In the genomic region with DNA sequence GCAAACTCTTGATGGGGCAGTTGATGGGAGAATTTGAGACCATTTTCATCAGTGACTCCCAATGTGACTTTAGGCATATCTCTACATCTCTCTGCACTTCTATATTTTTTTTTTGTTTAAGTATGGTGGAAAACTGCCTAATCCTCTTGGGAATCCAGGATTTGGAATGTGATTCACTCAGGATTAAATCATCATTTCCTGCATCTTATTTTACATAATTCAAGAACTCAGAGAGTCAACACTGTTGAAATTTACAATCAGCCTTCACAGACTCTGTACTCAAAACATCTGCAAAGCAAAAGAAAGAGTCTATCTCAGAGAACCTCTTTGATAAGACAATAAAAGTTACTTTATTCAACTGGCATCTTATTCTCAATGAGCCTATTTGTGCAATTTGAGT, we compare ENCODE assay signal across 16 cellular contexts.
DNase-seq lines count a peak whose midpoint lies in the region; ATAC-seq, FAIRE-seq and TF ChIP-seq lines count a peak whose summit lies in the region.
"Had no signal": no experiment of that assay in that cellular context is flagged by ENCODE, and none has a peak within 500 bp of the region (broad histone marks: within the 10 kb centered on the region; RNA-seq: fewer than 3 reads in every experiment).

No MANE protein-coding gene starts in this region.

- POLR2A ChIA-PET in AG04449 (lab: Yijun Ruan, JAX) (interaction anchor here (0.7 kb wide), 1 partner anchor 29 kb away, joined by 3 read pairs; no protein-coding TSS in a partner anchor), PC-3 (lab: Charles Lee; ENCODE audit: unreplicated experiment) (no interaction called here), endothelial cell of umbilical vein (lab: Charles Lee) (no interaction called here)

- H3K36me3 ChIP-seq in PC-3 (ENCODE audit: low read depth, low read length) (no peaks in the 10 kb centered on the region), endothelial cell of umbilical vein (ENCODE audit: control insufficient read depth in 2 of 2, extremely low read depth in 1 of 2, insufficient read depth in 2 of 2, low read length in 2 of 2) (no peaks in the 10 kb centered on the region)

- H4K20me1 ChIP-seq in PC-3 (ENCODE audit: low read length), result no peaks in the 10 kb centered on the region
- H4K20me1 ChIP-seq in endothelial cell of umbilical vein (replicated peaks; ENCODE audit: control insufficient read depth, extremely low read depth, insufficient read depth, low read length), result no peaks in the 10 kb centered on the region

- H3K4me1 ChIP-seq in PC-3 (ENCODE audit: insufficient read depth, low read length) (peaks cover 15% of the 10 kb centered on the region), endothelial cell of umbilical vein (ENCODE audit: control insufficient read depth, extremely low read depth, insufficient read depth, low read length) (peaks cover 9% of the 10 kb centered on the region)

- TF ChIP-seq POLR2A in endothelial cell of umbilical vein (IDR thresholded peaks at IDR 0.05; ENCODE audit: low read depth, low read length), result no peak

- dilution Hi-C loops in endothelial cell of umbilical vein (cut with MboI; ENCODE audit: extremely low pct_ligation_motif_present, low sequenced_read_pairs), result loop anchor here (25.0 kb wide), 1 partner anchor 215 kb away; no protein-coding TSS in a partner anchor

- H3K9me1 ChIP-seq in endothelial cell of umbilical vein (replicated peaks; ENCODE audit: control insufficient read depth, extremely low read depth, insufficient read depth, low read length), result no peaks in the 10 kb centered on the region

- no peaks in the 10 kb centered on the region for H3F3A ChIP-seq in PC-3 (ENCODE audit: low read length, unreplicated experiment)

- H3K9ac ChIP-seq in PC-3 (ENCODE audit: low read length) (no peak overlapping the region), endothelial cell of umbilical vein (replicated peaks; ENCODE audit: extremely low read depth, insufficient read depth, low read length) (no peak overlapping the region)

- H3K4me3 ChIP-seq in AG04449 (ENCODE audit: low read depth, low read length) (no peak overlapping the region), PC-3 (ENCODE audit: low read length) (no peak overlapping the region), endothelial cell of umbilical vein (replicated peaks in 1 of 3; ENCODE audit: insufficient read depth in 1 of 3, low read depth in 1 of 3, low read length in 3 of 3) (no peak overlapping the region), skeletal muscle cell (ENCODE audit: low read depth, low read length) (no peak overlapping the region)
- H3K4me3 ChIP-seq: GM12878 had no signal

- TF ChIP-seq CTCF in AG04449 (IDR thresholded peaks at IDR 0.05; ENCODE audit: insufficient read depth, low read length, missing control alignments) (no peak), PC-3 (conservative IDR thresholded peaks at IDR 0.05; ENCODE audit: low read depth, low read length) (no peak), endothelial cell of umbilical vein (IDR thresholded peaks at IDR 0.05; ENCODE audit: extremely low read depth in 1 of 2, insufficient read depth in 1 of 2, low read depth in 1 of 2, low read length in 2 of 2) (no peak)

- H3K4me2 ChIP-seq in PC-3 (ENCODE audit: low read length) (peak overlapping the region; percentile 29), endothelial cell of umbilical vein (ENCODE audit: insufficient read depth, low read length) (peak overlapping the region; percentile 22)

- intact Hi-C loops in PC-3 (cut with micrococcal nuclease), result loop anchor here (5.0 kb wide), 1 partner anchor 60 kb away; no protein-coding TSS in a partner anchor
- intact Hi-C loops in endothelial cell of umbilical vein (cut with micrococcal nuclease), result no loop called here

- peak; percentile 72 for ATAC-seq in PC-3
- ATAC-seq in activated CD4-positive, CD25-positive, alpha-beta regulatory T cell treated with anti-CD3 and anti-CD28 coated beads, Interleukin-2, amount 50 U/mL, for 24 hours, result no peak
- ATAC-seq: GM12878, HCT116 had no signal

- H3K79me2 ChIP-seq in PC-3 (ENCODE audit: low read length) (no peaks in the 10 kb centered on the region), endothelial cell of umbilical vein (ENCODE audit: control insufficient read depth, insufficient read depth, low read length) (no peaks in the 10 kb centered on the region)

- peak overlapping the region; percentile 34 for H3K27ac ChIP-seq in PC-3 (ENCODE audit: low read length)
- H3K27ac ChIP-seq in endothelial cell of umbilical vein (ENCODE audit: insufficient read depth, low read depth, low read length), result no peak overlapping the region
- H3K27ac ChIP-seq: 22Rv1 had no signal

- FAIRE-seq in endothelial cell of umbilical vein (lab: Jason Lieb, UNC), result no peak
- FAIRE-seq: GM12878, GM18507, H54 had no signal

- CTCF ChIA-PET in AG04449 (lab: Yijun Ruan, JAX), result interaction anchor here (0.9 to 1.2 kb wide), 2 partner anchors 34 to 228 kb away, joined by 3 to 4 read pairs; no protein-coding TSS in a partner anchor
- CTCF ChIA-PET in PC-3 (lab: Charles Lee), result no interaction called here
- CTCF ChIA-PET in endothelial cell of umbilical vein (lab: Charles Lee), result interaction anchor here (1.0 kb wide), 1 partner anchor 9 kb away, joined by 3 read pairs; no protein-coding TSS in a partner anchor

- BruUV-seq in PC-3 (replicated peaks; lab: Mats Ljungman, UMichigan) (no TSS peak), endothelial cell of umbilical vein (replicated peaks; lab: Mats Ljungman, UMichigan) (no TSS peak)

- H2AFZ ChIP-seq in PC-3 (ENCODE audit: low read length) (no peak overlapping the region), endothelial cell of umbilical vein (ENCODE audit: low read depth, low read length) (no peak overlapping the region)

- no peaks in the 10 kb centered on the region for H3K9me2 ChIP-seq in PC-3 (replicated peaks; ENCODE audit: low read length)

- H3K27me3 ChIP-seq in PC-3 (ENCODE audit: low read length) (no peaks in the 10 kb centered on the region), endothelial cell of umbilical vein (ENCODE audit: control insufficient read depth in 2 of 2, insufficient read depth in 2 of 2, low read length in 2 of 2) (no peaks in the 10 kb centered on the region)

- H3K9me3 ChIP-seq in PC-3 (ENCODE audit: low read length) (no peaks in the 10 kb centered on the region), endothelial cell of umbilical vein (replicated peaks; ENCODE audit: control insufficient read depth, insufficient read depth, low read length) (no peaks in the 10 kb centered on the region)

- DNase-seq in AG04449 (ENCODE audit: low read depth, low spot score) (peak; percentile 3), PC-3 (peak; percentile 71), endothelial cell of umbilical vein (ENCODE audit: low read depth, low spot score) (peak; percentile 52), skeletal muscle cell (ENCODE audit: low read depth) (peak; percentile 3), UCSD-AML1 (lab: John Stamatoyannopoulos, UW; ENCODE audit: unreplicated experiment) (no peak), epidermal melanocyte (ENCODE audit: insufficient read length, low spot score) (no peak)
- DNase-seq: C1 segment of cervical spinal cord; Calu3; CD4-positive, alpha-beta T cell; DMS 273 treated with DMSO at 0.1 percent for 48 hours had no signal

TF ChIP-seq in endothelial cell of umbilical vein, 7 proteins besides CTCF, POLR2A, EP300 and RAD21:
- TF ChIP-seq JUN (IDR thresholded peaks at IDR 0.05; ENCODE audit: borderline replicate concordance, insufficient read depth, insufficient read length, low read depth), result no peak
- peak; percentile 64 for TF ChIP-seq FOS (IDR thresholded peaks at IDR 0.05; ENCODE audit: borderline replicate concordance, insufficient read depth, low read length)
- peak; percentile 88 for TF ChIP-seq GATA2 (IDR thresholded peaks at IDR 0.05; ENCODE audit: insufficient read depth, insufficient read length, low read depth, low read length)
- TF ChIP-seq MAX (IDR thresholded peaks at IDR 0.05; ENCODE audit: insufficient read depth, insufficient read length), result no peak

Comparison
In these comparisons a context has a peak if more than half of its experiments do, and no peak if none do; other contexts are left out.
1. DNase-seq: peak in AG04449 (single experiment), PC-3 (single experiment), endothelial cell of umbilical vein (single experiment) and skeletal muscle cell (single experiment); none in UCSD-AML1 (single experiment) and epidermal melanocyte (single experiment).